Comparison of ENCODE assay signal across 28 cellular contexts in genomic region chr17:431494-431893, GRCh38.
"Had no signal": no experiment of that assay in that cellular context is flagged by ENCODE, and none has a peak within 500 bp of the region (broad histone marks: within the 10 kb centered on the region; RNA-seq: fewer than 3 reads in every experiment).

No MANE protein-coding gene starts in this region.

- H3K36me3 ChIP-seq: stomach, suprapubic skin, thoracic aorta, thyroid gland, tibial artery, tibial nerve, transverse colon, upper lobe of left lung, upper lobe of right lung, uterus, vagina had no signal

- H3K4me3 ChIP-seq: stomach, suprapubic skin, testis, thoracic aorta, thyroid gland, tibial artery, tibial nerve, transverse colon, upper lobe of left lung, upper lobe of right lung, uterus, vagina had no signal

- DNase-seq: stimulated activated CD4-positive, alpha-beta T cell treated with anti-CD3 and anti-CD28 coated beads, Interleukin-2, amount 100 ng/mL, for 48 hours; stimulated activated CD4-positive, alpha-beta T cell treated with anti-CD3 and anti-CD28 coated beads, Interleukin-4, amount 100 ng/mL, for 1 hour; stimulated activated CD4-positive, alpha-beta T cell treated with anti-CD3 and anti-CD28 coated beads, Interleukin-4, amount 100 ng/mL, for 24 hours; stimulated activated CD4-positive, alpha-beta T cell treated with anti-CD3 and anti-CD28 coated beads, Interleukin-4, amount 100 ng/mL, for 4 hours; stimulated activated CD8-positive, alpha-beta memory T cell treated with anti-CD3 and anti-CD28 coated beads, Interleukin-4, amount 100 ng/mL, for 48 hours; stimulated activated naive B cell treated with anti-CD40 and anti-IgM and Interleukin-4, amounts not matched to agents 10 μg/mL and 1 μg/mL and 100 μg/mL, for 72 hours; stimulated activated naive CD4-positive, alpha-beta T cell; stimulated activated naive CD8-positive, alpha-beta T cell treated with anti-CD3 and anti-CD28 coated beads, Interleukin-15, amount 100 ng/mL, for 72 hours; stimulated activated naive CD8-positive, alpha-beta T cell treated with anti-CD3 and anti-CD28 coated beads, Interleukin-15, Interleukin-2, amounts not matched to agents 100 U/mL and 50 U/mL, for 24 hours; stomach; substantia nigra; testis; thyroid gland; tibial artery; transverse colon; trophoblast cell; upper lobe of left lung; upper lobe of right lung; uterus had no signal

- H3K4me3 Mint-ChIP-seq: stimulated activated effector memory CD8-positive, alpha-beta T cell treated with anti-CD3 and anti-CD28 coated beads, Interleukin-12 subunit alpha, Interleukin-12 subunit beta, amount 100 ng/mL, for 72 hours; stimulated activated memory B cell treated with anti-CD40 and anti-IgM and Interleukin-4, amounts not matched to agents 10 μg/mL and 1 μg/mL and 100 μg/mL, for 72 hours; stimulated activated naive B cell treated with anti-CD40 and anti-IgM and Interleukin-4, amounts not matched to agents 10 μg/mL and 1 μg/mL and 100 μg/mL, for 72 hours; stimulated activated naive CD8-positive, alpha-beta T cell treated with anti-CD3 and anti-CD28 coated beads, Interleukin-15, amount 100 ng/mL, for 72 hours; stimulated activated naive CD8-positive, alpha-beta T cell treated with anti-CD3 and anti-CD28 coated beads, Interleukin-15, Interleukin-2, amounts not matched to agents 100 ng/mL and 50 ng/mL, for 24 hours; type B pancreatic cell had no signal

- H3K4me1 ChIP-seq: stomach, suprapubic skin, testis, thyroid gland, tibial artery, tibial nerve, transverse colon, upper lobe of left lung, upper lobe of right lung, uterus, vagina had no signal

- H3K27ac ChIP-seq: stomach, suprapubic skin, testis, thoracic aorta, thyroid gland, tibial artery, tibial nerve, transverse colon, upper lobe of left lung, upper lobe of right lung, uterus, vagina had no signal

- H3K27me3 ChIP-seq: stomach, suprapubic skin, testis, thyroid gland, tibial artery, tibial nerve, transverse colon, upper lobe of left lung, upper lobe of right lung, uterus, vagina had no signal

- H3K36me3 Mint-ChIP-seq: stimulated activated effector memory CD8-positive, alpha-beta T cell treated with anti-CD3 and anti-CD28 coated beads, Interleukin-12 subunit alpha, Interleukin-12 subunit beta, amount 100 ng/mL, for 72 hours; type B pancreatic cell had no signal

- H3K27ac Mint-ChIP-seq: stimulated activated effector memory CD8-positive, alpha-beta T cell treated with anti-CD3 and anti-CD28 coated beads, Interleukin-12 subunit alpha, Interleukin-12 subunit beta, amount 100 ng/mL, for 72 hours; stimulated activated memory B cell treated with anti-CD40 and anti-IgM and Interleukin-4, amounts not matched to agents 10 μg/mL and 1 μg/mL and 100 μg/mL, for 72 hours; stimulated activated naive B cell treated with anti-CD40 and anti-IgM and Interleukin-4, amounts not matched to agents 10 μg/mL and 1 μg/mL and 100 μg/mL, for 72 hours; stimulated activated naive CD8-positive, alpha-beta T cell treated with anti-CD3 and anti-CD28 coated beads, Interleukin-15, amount 100 ng/mL, for 72 hours; stimulated activated naive CD8-positive, alpha-beta T cell treated with anti-CD3 and anti-CD28 coated beads, Interleukin-15, Interleukin-2, amounts not matched to agents 100 ng/mL and 50 ng/mL, for 24 hours; type B pancreatic cell had no signal

- FAIRE-seq: urothelium cell line had no signal

- ATAC-seq: stimulated activated effector memory CD8-positive, alpha-beta T cell treated with anti-CD3 and anti-CD28 coated beads, Interleukin-12 subunit alpha, Interleukin-12 subunit beta, amount 100 ng/mL, for 72 hours; stimulated activated memory B cell treated with anti-CD40 and anti-IgM and Interleukin-4, amounts not matched to agents 10 μg/mL and 1 μg/mL and 100 μg/mL, for 72 hours; stimulated activated naive B cell treated with anti-CD40 and anti-IgM and Interleukin-4, amounts not matched to agents 10 μg/mL and 1 μg/mL and 100 μg/mL, for 72 hours; stimulated activated naive CD8-positive, alpha-beta T cell treated with anti-CD3 and anti-CD28 coated beads, Interleukin-15, amount 100 ng/mL, for 72 hours; stimulated activated naive CD8-positive, alpha-beta T cell treated with anti-CD3 and anti-CD28 coated beads, Interleukin-15, Interleukin-2, amounts not matched to agents 100 U/mL and 50 U/mL, for 24 hours; upper lobe of right lung had no signal

- H3K4me1 Mint-ChIP-seq: stimulated activated effector memory CD8-positive, alpha-beta T cell treated with anti-CD3 and anti-CD28 coated beads, Interleukin-12 subunit alpha, Interleukin-12 subunit beta, amount 100 ng/mL, for 72 hours; stimulated activated memory B cell treated with anti-CD40 and anti-IgM and Interleukin-4, amounts not matched to agents 10 μg/mL and 1 μg/mL and 100 μg/mL, for 72 hours; stimulated activated naive B cell treated with anti-CD40 and anti-IgM and Interleukin-4, amounts not matched to agents 10 μg/mL and 1 μg/mL and 100 μg/mL, for 72 hours had no signal

- H3K27me3 Mint-ChIP-seq: stimulated activated naive CD8-positive, alpha-beta T cell treated with anti-CD3 and anti-CD28 coated beads, Interleukin-15, amount 100 ng/mL, for 72 hours; stimulated activated naive CD8-positive, alpha-beta T cell treated with anti-CD3 and anti-CD28 coated beads, Interleukin-15, Interleukin-2, amounts not matched to agents 100 ng/mL and 50 ng/mL, for 24 hours had no signal

- H3K9me3 ChIP-seq: testis, thyroid gland, upper lobe of right lung, uterus, vagina had no signal
